8 cellular contexts compared by ENCODE assay signal in genomic region chr20:13995086-13995665, GRCh38. TPM values are rescaled to one million over a fixed set of nuclear protein-coding genes. Genes with fewer than 3 reads are reported as not detected.
DNase-seq lines count a peak whose midpoint lies in the region; TF ChIP-seq lines count a peak whose summit lies in the region.

Gene MACROD2, plus strand, starts transcription at chr20:13995516.

- H3K18ac ChIP-seq in mesendoderm (ENCODE audit: low read length): no peak within 1 kb of the TSS

- DNase-seq in AG04450 (ENCODE audit: low read depth, low spot score) (no peak), NCI-H2196 treated with DMSO at 0.1 percent for 48 hours (lab: John Stamatoyannopoulos, UW; ENCODE audit: unreplicated experiment) (peak; percentile 94), epithelial cell of proximal tubule (ENCODE audit: low read depth) (peak; percentile 38), mesendoderm (peak; percentile 97), GM10266 (ENCODE audit: extremely low spot score) (no peak)
- DNase-seq in activated CD4-positive, alpha-beta T cell treated with anti-CD3 and anti-CD28 coated beads, Interleukin-2, amount 50 U/mL, for 1 hour: peak; percentile 2
- DNase-seq in stimulated activated CD4-positive, alpha-beta T cell treated with anti-CD3 and anti-CD28 coated beads, TNF-alpha, amount 100 ng/mL, for 48 hours (ENCODE audit: low read depth in 3 of 3): peak in 2 of 3 donors; percentile 20 to 39

- H3K23ac ChIP-seq in mesendoderm (ENCODE audit: low read length): no peak within 1 kb of the TSS

- H2BK120ac ChIP-seq in mesendoderm (ENCODE audit: low read depth, low read length): no peak within 1 kb of the TSS

- H4K8ac ChIP-seq in mesendoderm (ENCODE audit: low read depth, low read length): no peak within 1 kb of the TSS

- POLR2A ChIA-PET in AG04450 (lab: Yijun Ruan, JAX): no interaction called here
- POLR2A ChIA-PET in HEK293 (lab: Yijun Ruan, JAX): interaction anchor here (0.7 to 1.6 kb wide), 5 partner anchors 13 to 230 kb away, joined by 3 to 6 read pairs (median 3); partner anchors contain the start of genes ESF1 and NDUFAF5

- H3K4me1 ChIP-seq in HEK293 (ENCODE audit: control insufficient read depth, insufficient read depth, low read length) (no peaks in the 10 kb centered on the region), mesendoderm (ENCODE audit: control insufficient read depth, low read depth, low read length) (no peaks in the 10 kb centered on the region)

- CTCF ChIA-PET in AG04450 (lab: Charles Lee) (interaction anchor here (0.6 kb wide), 1 partner anchor 176 kb away, joined by 4 read pairs; no protein-coding TSS in a partner anchor), HEK293 (lab: Yijun Ruan, JAX) (interaction anchor here (1.0 kb wide), 1 partner anchor 138 kb away, joined by 6 read pairs; no protein-coding TSS in a partner anchor)

- H3K4me3 ChIP-seq in AG04450 (ENCODE audit: low read depth, low read length): peak within 1 kb of the TSS; percentile 51
- peak within 1 kb of the TSS; percentile 82 for H3K4me3 ChIP-seq in HEK293 (ENCODE audit: low read depth, low read length)
- peak within 1 kb of the TSS; percentile 83 for H3K4me3 ChIP-seq in epithelial cell of proximal tubule (ENCODE audit: low read depth, low read length)
- H3K4me3 ChIP-seq in mesendoderm (ENCODE audit: low read length): peak within 1 kb of the TSS; percentile 43

- no peaks in the 10 kb centered on the region for H3K79me1 ChIP-seq in mesendoderm (ENCODE audit: low read length)

- no peaks in the 10 kb centered on the region for H3K36me3 ChIP-seq in HEK293 (ENCODE audit: control insufficient read depth in 2 of 2, insufficient read depth in 1 of 2, low read length in 2 of 2)
- H3K36me3 ChIP-seq in mesendoderm (ENCODE audit: control insufficient read depth, insufficient read depth, low read length): no peaks in the 10 kb centered on the region

- H2BK15ac ChIP-seq in mesendoderm (replicated peaks; ENCODE audit: low read depth): no peak within 1 kb of the TSS

- H3K9ac ChIP-seq in mesendoderm (ENCODE audit: low read length): peak within 1 kb of the TSS; percentile 26

- H3K4ac ChIP-seq in mesendoderm (ENCODE audit: low read depth, low read length): no peak within 1 kb of the TSS

- no peaks in the 10 kb centered on the region for H3K27me3 ChIP-seq in AG04450 (ENCODE audit: control insufficient read depth, insufficient read depth, low read length)
- H3K27me3 ChIP-seq in mesendoderm (ENCODE audit: insufficient read depth, low read length, poor library complexity): no peaks in the 10 kb centered on the region

- H3K56ac ChIP-seq in mesendoderm (ENCODE audit: low read length): peak within 1 kb of the TSS; percentile 71

- no peak for TF ChIP-seq CTCF in AG04450 (IDR thresholded peaks at IDR 0.05; ENCODE audit: low read depth, low read length)
- no peak for TF ChIP-seq CTCF in HEK293 (tag by site-specific recombination; IDR thresholded peaks at IDR 0.05)
- TF ChIP-seq CTCF in epithelial cell of proximal tubule (conservative IDR thresholded peaks at IDR 0.05; ENCODE audit: low read depth, low read length): no peak
- no peak for TF ChIP-seq CTCF in GM10266 (IDR thresholded peaks at IDR 0.05; ENCODE audit: control insufficient read depth, insufficient read depth, low read depth, missing control alignments)

- no peak within 1 kb of the TSS for H4K5ac ChIP-seq in mesendoderm (ENCODE audit: low read length)

- H2BK5ac ChIP-seq in mesendoderm (ENCODE audit: low read length): no peak within 1 kb of the TSS

- H3K79me2 ChIP-seq in mesendoderm (ENCODE audit: control insufficient read depth, insufficient read depth, low read length): no peaks in the 10 kb centered on the region

- H3K9me3 ChIP-seq in AG04450 (ENCODE audit: control insufficient read depth, insufficient read depth, low read length) (peaks cover 12% of the 10 kb centered on the region), HEK293 (ENCODE audit: control insufficient read depth, insufficient read depth, low read depth, low read length) (no peaks in the 10 kb centered on the region)

- peak within 1 kb of the TSS; percentile 61 for H3K4me2 ChIP-seq in mesendoderm (ENCODE audit: low read length)

- H2AK5ac ChIP-seq in mesendoderm (ENCODE audit: low read length): no peak within 1 kb of the TSS

- no CpG with 5 or more reads among the region's 61 CpGs for WGBS in mesendoderm (ENCODE audit: extremely low coverage, insufficient coverage, low lambda C conversion rate)

- H3K27ac ChIP-seq in AG04450 (ENCODE audit: low read depth, low read length) (no peak within 1 kb of the TSS), HEK293 (ENCODE audit: extremely low read depth, low read depth, low read length) (no peak within 1 kb of the TSS), mesendoderm (ENCODE audit: low read depth, low read length) (no peak within 1 kb of the TSS)

TF ChIP-seq in HEK293, 187 proteins besides CTCF, POLR2A, EP300 and RAD21 (continues in another document):
- TF ChIP-seq ZNF707 (tag by site-specific recombination; IDR thresholded peaks at IDR 0.05) (no peak), ZNF26 (tag by site-specific recombination; IDR thresholded peaks at IDR 0.05) (no peak), ZBTB21 (tag by site-specific recombination; IDR thresholded peaks at IDR 0.05) (no peak), ZNF394 (tag by site-specific recombination; IDR thresholded peaks at IDR 0.05; ENCODE audit: borderline replicate concordance) (no peak), PRDM2 (tag by site-specific recombination; IDR thresholded peaks at IDR 0.05; ENCODE audit: borderline replicate concordance) (no peak), ZNF585B (tag by site-specific recombination; IDR thresholded peaks at IDR 0.05) (no peak), YY2 (tag by site-specific recombination; IDR thresholded peaks at IDR 0.05) (no peak), ZNF660 (tag by site-specific recombination; IDR thresholded peaks at IDR 0.05) (no peak), ZNF23 (tag by site-specific recombination; IDR thresholded peaks at IDR 0.05; ENCODE audit: borderline replicate concordance) (no peak), ZNF335 (tag by site-specific recombination; conservative IDR thresholded peaks at IDR 0.05) (0 out of 2 replicates have a peak, but pooled peaks have one; percentile 48), ZBTB8A (tag by site-specific recombination; IDR thresholded peaks at IDR 0.05) (peak; percentile 93), GLI4 (tag by site-specific recombination; IDR thresholded peaks at IDR 0.05) (no peak)

RNA-seq across cellular contexts. Expression of gene MACROD2, which starts in this region (rescaled TPM):
- polyA plus RNA-seq in AG04450 (2011; rRNA removed): 0.02 TPM in 1 of 2 replicates, not detected in the other
- polyA minus RNA-seq in AG04450 (2011; rRNA and poly(A)+ RNA removed): 0.13 TPM in 1 of 2 replicates, not detected in the other
- total RNA-seq in epithelial cell of proximal tubule: 0.23 and 0.51 TPM in 2 replicates
- 0.79 TPM for polyA plus RNA-seq in mesendoderm (2013, experiment 1 of 2)
- polyA plus RNA-seq in mesendoderm (2013, experiment 2 of 2): 0.67 TPM

Comparison
In these comparisons a context has a peak if more than half of its experiments do, and no peak if none do; other contexts are left out.
1. Peak in DNase-seq and H3K4me3 ChIP-seq in epithelial cell of proximal tubule; RNA of the gene not detected or under 1 TPM.
2. DNase-seq: peak in NCI-H2196 treated with DMSO at 0.1 percent for 48 hours (single experiment), activated CD4-positive, alpha-beta T cell treated with anti-CD3 and anti-CD28 coated beads, Interleukin-2, amount 50 U/mL, for 1 hour (single experiment), mesendoderm (single experiment) and stimulated activated CD4-positive, alpha-beta T cell treated with anti-CD3 and anti-CD28 coated beads, TNF-alpha, amount 100 ng/mL, for 48 hours (2 of 3); none in AG04450 (single experiment) and GM10266 (single experiment).
3. Peak in every context shown above with its lines, with median percentiles within 50 percentile points of each other: H3K4me3 ChIP-seq.